Comparison of ENCODE assay signal across 1 cellular context in the genomic region with DNA sequence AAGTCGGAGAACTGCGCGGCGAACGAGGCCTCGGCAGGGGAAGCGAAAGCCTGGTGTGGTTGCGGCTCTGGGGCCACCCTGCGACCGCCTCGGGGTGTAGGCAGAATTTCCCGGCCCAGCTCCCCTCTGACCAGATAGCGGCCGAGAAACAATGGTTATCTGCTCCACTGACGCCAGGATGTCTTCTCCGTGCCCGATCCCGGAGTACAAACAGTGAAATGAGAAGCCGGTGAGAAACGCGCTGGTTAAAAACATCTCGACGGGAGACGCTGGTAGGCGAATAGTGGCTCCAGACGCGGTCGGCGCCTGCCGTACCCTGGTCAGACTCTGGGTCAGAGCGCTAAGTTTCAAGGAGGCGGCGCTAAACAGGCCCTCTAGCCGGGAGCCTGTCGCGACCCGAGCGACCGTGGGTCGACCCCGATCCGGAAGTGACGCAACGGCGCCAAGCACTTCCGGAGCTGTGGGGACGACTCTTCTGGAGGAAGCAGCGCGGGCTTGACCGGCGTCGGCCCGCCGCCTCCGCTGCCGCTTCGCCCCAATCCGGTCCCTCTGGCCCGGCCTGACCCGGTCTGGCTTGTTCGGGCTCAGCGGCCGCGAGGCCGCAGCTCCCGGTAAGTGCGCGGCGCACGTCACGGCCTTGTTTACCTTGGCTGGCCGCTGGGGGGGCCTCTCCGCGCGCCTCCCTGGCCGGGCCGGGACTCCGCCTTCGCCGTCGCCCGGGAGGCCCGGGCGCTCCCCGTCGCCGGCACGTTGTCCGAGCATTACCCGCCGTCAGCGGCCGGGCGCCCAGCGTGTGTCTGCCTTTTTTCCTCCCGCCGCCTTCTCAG.
A peak's percentile ranks its signal among the peaks of the same experiment; 100 is the strongest.
TF ChIP-seq lines count a peak whose summit lies in the region.

A gene (plus strand): TSS at position 455 of the 827 bp plus-strand sequence. CDS start 8,717 bp downstream, outside the sequence.

TF ChIP-seq in WTC11, 78 proteins besides CTCF, POLR2A, EP300 and RAD21 (continued from another document):
- peak; percentile 14; the same call in 1 of the 2 replicates for TF ChIP-seq TEAD1 (CRISPR knock-in tag; IDR thresholded peaks at IDR 0.05)
- no peak for TF ChIP-seq ZNF396 (CRISPR knock-in tag; IDR thresholded peaks at IDR 0.05; ENCODE audit: borderline replicate concordance)
- TF ChIP-seq FOXK1 (CRISPR knock-in tag; IDR thresholded peaks at IDR 0.05): peak; percentile 72; the same call in 1 of the 2 replicates
- TF ChIP-seq, protein P1, sequence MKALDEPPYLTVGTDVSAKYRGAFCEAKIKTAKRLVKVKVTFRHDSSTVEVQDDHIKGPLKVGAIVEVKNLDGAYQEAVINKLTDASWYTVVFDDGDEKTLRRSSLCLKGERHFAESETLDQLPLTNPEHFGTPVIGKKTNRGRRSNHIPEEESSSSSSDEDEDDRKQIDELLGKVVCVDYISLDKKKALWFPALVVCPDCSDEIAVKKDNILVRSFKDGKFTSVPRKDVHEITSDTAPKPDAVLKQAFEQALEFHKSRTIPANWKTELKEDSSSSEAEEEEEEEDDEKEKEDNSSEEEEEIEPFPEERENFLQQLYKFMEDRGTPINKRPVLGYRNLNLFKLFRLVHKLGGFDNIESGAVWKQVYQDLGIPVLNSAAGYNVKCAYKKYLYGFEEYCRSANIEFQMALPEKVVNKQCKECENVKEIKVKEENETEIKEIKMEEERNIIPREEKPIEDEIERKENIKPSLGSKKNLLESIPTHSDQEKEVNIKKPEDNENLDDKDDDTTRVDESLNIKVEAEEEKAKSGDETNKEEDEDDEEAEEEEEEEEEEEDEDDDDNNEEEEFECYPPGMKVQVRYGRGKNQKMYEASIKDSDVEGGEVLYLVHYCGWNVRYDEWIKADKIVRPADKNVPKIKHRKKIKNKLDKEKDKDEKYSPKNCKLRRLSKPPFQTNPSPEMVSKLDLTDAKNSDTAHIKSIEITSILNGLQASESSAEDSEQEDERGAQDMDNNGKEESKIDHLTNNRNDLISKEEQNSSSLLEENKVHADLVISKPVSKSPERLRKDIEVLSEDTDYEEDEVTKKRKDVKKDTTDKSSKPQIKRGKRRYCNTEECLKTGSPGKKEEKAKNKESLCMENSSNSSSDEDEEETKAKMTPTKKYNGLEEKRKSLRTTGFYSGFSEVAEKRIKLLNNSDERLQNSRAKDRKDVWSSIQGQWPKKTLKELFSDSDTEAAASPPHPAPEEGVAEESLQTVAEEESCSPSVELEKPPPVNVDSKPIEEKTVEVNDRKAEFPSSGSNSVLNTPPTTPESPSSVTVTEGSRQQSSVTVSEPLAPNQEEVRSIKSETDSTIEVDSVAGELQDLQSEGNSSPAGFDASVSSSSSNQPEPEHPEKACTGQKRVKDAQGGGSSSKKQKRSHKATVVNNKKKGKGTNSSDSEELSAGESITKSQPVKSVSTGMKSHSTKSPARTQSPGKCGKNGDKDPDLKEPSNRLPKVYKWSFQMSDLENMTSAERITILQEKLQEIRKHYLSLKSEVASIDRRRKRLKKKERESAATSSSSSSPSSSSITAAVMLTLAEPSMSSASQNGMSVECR (CRISPR knock-in tag; IDR thresholded peaks at IDR 0.05; ENCODE audit: borderline replicate concordance): no peak; the same call in 1 of the 2 replicates
- peak; percentile 48; the same call in 1 of the 2 replicates for TF ChIP-seq SP1 (CRISPR knock-in tag; conservative IDR thresholded peaks at IDR 0.05)
- TF ChIP-seq, protein P2, sequence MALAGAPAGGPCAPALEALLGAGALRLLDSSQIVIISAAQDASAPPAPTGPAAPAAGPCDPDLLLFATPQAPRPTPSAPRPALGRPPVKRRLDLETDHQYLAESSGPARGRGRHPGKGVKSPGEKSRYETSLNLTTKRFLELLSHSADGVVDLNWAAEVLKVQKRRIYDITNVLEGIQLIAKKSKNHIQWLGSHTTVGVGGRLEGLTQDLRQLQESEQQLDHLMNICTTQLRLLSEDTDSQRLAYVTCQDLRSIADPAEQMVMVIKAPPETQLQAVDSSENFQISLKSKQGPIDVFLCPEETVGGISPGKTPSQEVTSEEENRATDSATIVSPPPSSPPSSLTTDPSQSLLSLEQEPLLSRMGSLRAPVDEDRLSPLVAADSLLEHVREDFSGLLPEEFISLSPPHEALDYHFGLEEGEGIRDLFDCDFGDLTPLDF (CRISPR knock-in tag; IDR thresholded peaks at IDR 0.05): no peak
- TF ChIP-seq CREM (CRISPR knock-in tag; IDR thresholded peaks at IDR 0.05): peak; percentile 93
- TF ChIP-seq, protein P3, sequence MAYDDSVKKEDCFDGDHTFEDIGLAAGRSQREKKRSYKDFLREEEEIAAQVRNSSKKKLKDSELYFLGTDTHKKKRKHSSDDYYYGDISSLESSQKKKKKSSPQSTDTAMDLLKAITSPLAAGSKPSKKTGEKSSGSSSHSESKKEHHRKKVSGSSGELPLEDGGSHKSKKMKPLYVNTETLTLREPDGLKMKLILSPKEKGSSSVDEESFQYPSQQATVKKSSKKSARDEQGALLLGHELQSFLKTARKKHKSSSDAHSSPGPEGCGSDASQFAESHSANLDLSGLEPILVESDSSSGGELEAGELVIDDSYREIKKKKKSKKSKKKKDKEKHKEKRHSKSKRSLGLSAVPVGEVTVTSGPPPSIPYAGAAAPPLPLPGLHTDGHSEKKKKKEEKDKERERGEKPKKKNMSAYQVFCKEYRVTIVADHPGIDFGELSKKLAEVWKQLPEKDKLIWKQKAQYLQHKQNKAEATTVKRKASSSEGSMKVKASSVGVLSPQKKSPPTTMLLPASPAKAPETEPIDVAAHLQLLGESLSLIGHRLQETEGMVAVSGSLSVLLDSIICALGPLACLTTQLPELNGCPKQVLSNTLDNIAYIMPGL (CRISPR knock-in tag; IDR thresholded peaks at IDR 0.05): peak; percentile 94; the same call in 1 of the 2 replicates
- TF ChIP-seq, protein P4, sequence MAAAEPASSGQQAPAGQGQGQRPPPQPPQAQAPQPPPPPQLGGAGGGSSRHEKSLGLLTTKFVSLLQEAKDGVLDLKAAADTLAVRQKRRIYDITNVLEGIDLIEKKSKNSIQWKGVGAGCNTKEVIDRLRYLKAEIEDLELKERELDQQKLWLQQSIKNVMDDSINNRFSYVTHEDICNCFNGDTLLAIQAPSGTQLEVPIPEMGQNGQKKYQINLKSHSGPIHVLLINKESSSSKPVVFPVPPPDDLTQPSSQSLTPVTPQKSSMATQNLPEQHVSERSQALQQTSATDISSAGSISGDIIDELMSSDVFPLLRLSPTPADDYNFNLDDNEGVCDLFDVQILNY (CRISPR knock-in tag; IDR thresholded peaks at IDR 0.05): peak; percentile 39; the same call in 1 of the 2 replicates
TF ChIP-seq in WTC11: peak in this region for 12.
